Comparison of ENCODE assay signal across 8 cellular contexts in genomic region chr7:151797676-151798307, GRCh38.
A peak's percentile ranks its signal among the peaks of the same experiment; 100 is the strongest.
DNase-seq lines count a peak whose midpoint lies in the region; ATAC-seq and TF ChIP-seq lines count a peak whose summit lies in the region.
"Not testable (repeated sequence)": the region's sequence is repeated elsewhere in the genome, so short reads cannot be mapped to it uniquely, and the experiment has no call there.

No MANE protein-coding gene starts in this region.

- H3K27ac ChIP-seq in body of pancreas (peak overlapping the region in 1 of 4 donors; percentile 34), liver (ENCODE audit: low read depth in 1 of 2, low read length in 2 of 2) (peak overlapping the region; percentile 69 to 90), upper lobe of right lung (peak overlapping the region; percentile 83)

- peak; percentile 4 for ATAC-seq in body of pancreas
- peak; percentile 8 for ATAC-seq in upper lobe of right lung

- H3K4me1 ChIP-seq in body of pancreas (peaks cover 35% of the 10 kb centered on the region), liver (ENCODE audit: control insufficient read depth in 4 of 4, insufficient read depth in 4 of 4, low read length in 3 of 4) (peaks cover 26 to 75% (median 55%) of the 10 kb centered on the region in 4 donors), upper lobe of right lung (peaks cover 48% of the 10 kb centered on the region)

- not testable (repeated sequence) for H3K27me3 ChIP-seq in body of pancreas; liver (ENCODE audit: control insufficient read depth in 4 of 4, insufficient read depth in 4 of 4, low read length in 3 of 4); upper lobe of right lung

- not testable (repeated sequence) for H3K9ac ChIP-seq in liver (ENCODE audit: low read depth in 1 of 2, low read length in 2 of 2)

- 72 to 85% methylated on average over 11 of the region's 11 CpGs for WGBS in body of pancreas, 2 donors
- WGBS in liver: 58% methylated on average over 11 of the region's 11 CpGs

- not testable (repeated sequence) for H3K9me3 ChIP-seq in body of pancreas; liver (ENCODE audit: control insufficient read depth in 4 of 4, low read length in 3 of 4); upper lobe of right lung

- not testable (repeated sequence) for H3K36me3 ChIP-seq in body of pancreas (replicated peaks in 1 of 2; ENCODE audit: insufficient read depth in 1 of 2, low read depth in 2 of 2); liver (ENCODE audit: control insufficient read depth in 4 of 4, insufficient read depth in 3 of 4, low read depth in 1 of 4, low read length in 3 of 4); upper lobe of right lung

- not testable (repeated sequence) for TF ChIP-seq CTCF in body of pancreas (IDR thresholded peaks at IDR 0.05); fibroblast of the aortic adventitia (IDR thresholded peaks at IDR 0.05; ENCODE audit: insufficient read depth, low read length); liver (IDR thresholded peaks at IDR 0.05; ENCODE audit: low read depth, low read length, missing input control); upper lobe of right lung (IDR thresholded peaks at IDR 0.05)

- not testable (repeated sequence) for TF ChIP-seq POLR2A in body of pancreas (IDR thresholded peaks at IDR 0.05)

- H3K4me3 ChIP-seq in body of pancreas; fibroblast of the aortic adventitia (ENCODE audit: low read depth, low read length); liver (ENCODE audit: low read depth in 1 of 3, low read length in 3 of 3); skeletal muscle cell (ENCODE audit: low read depth, low read length); upper lobe of right lung: not testable (repeated sequence)

- intact Hi-C loops in body of pancreas (cut with DNase I); upper lobe of right lung (cut with DNase I): not testable (repeated sequence)

- TF ChIP-seq RAD21 in liver (IDR thresholded peaks at IDR 0.05): peak in 1 of 2 donors; percentile 34

- DNase-seq in CD1c-positive myeloid dendritic cell (ENCODE audit: extremely low spot score): peak; percentile 80
- DNase-seq in LoVo (ENCODE audit: low spot score): peak; percentile 12
- peak; percentile 59 for DNase-seq in SIG-M5 treated with dmso at 0.1 percent for 504 hours (lab: John Stamatoyannopoulos, UW; ENCODE audit: unreplicated experiment)
- peak in 1 of 4 donors; percentile 44 for DNase-seq in body of pancreas
- DNase-seq in fibroblast of the aortic adventitia (ENCODE audit: low read depth): peak; percentile 87
- peak; percentile 50 for DNase-seq in skeletal muscle cell (ENCODE audit: low read depth)
- DNase-seq in upper lobe of right lung: peak; percentile 71

TF ChIP-seq in liver, 16 proteins besides CTCF, POLR2A, EP300 and RAD21:
- TF ChIP-seq GABPA (IDR thresholded peaks at IDR 0.05 in 1 of 2, conservative IDR thresholded peaks at IDR 0.05 in 1 of 2) (peak in 1 of 2 donors; percentile 24), YY1 (IDR thresholded peaks at IDR 0.05) (peak; percentile 32), JUND (IDR thresholded peaks at IDR 0.05) (peak in 1 of 2 donors; percentile 22), ZBTB33 (IDR thresholded peaks at IDR 0.05) (peak; percentile 39), REST (IDR thresholded peaks at IDR 0.05) (peak; percentile 4), RXRA (IDR thresholded peaks at IDR 0.05) (peak; percentile 20 to 69), HNF4A (conservative IDR thresholded peaks at IDR 0.05) (peak; percentile 36 to 47), SP1 (IDR thresholded peaks at IDR 0.05) (peak; percentile 43)
TF ChIP-seq in liver: peak in this region for 8; not testable (repeated sequence) for 8.
